In genomic region chr6:84842526-84843161, GRCh38 we compare ENCODE assay signal across 1 cellular context.
A peak's percentile ranks its signal among the peaks of the same experiment; 100 is the strongest.
TF ChIP-seq lines count a peak whose summit lies in the region.

No MANE protein-coding gene starts in this region.

TF ChIP-seq in K562, 482 proteins besides CTCF, POLR2A, EP300 and RAD21 (continued from another document):
- TF ChIP-seq, protein P1, sequence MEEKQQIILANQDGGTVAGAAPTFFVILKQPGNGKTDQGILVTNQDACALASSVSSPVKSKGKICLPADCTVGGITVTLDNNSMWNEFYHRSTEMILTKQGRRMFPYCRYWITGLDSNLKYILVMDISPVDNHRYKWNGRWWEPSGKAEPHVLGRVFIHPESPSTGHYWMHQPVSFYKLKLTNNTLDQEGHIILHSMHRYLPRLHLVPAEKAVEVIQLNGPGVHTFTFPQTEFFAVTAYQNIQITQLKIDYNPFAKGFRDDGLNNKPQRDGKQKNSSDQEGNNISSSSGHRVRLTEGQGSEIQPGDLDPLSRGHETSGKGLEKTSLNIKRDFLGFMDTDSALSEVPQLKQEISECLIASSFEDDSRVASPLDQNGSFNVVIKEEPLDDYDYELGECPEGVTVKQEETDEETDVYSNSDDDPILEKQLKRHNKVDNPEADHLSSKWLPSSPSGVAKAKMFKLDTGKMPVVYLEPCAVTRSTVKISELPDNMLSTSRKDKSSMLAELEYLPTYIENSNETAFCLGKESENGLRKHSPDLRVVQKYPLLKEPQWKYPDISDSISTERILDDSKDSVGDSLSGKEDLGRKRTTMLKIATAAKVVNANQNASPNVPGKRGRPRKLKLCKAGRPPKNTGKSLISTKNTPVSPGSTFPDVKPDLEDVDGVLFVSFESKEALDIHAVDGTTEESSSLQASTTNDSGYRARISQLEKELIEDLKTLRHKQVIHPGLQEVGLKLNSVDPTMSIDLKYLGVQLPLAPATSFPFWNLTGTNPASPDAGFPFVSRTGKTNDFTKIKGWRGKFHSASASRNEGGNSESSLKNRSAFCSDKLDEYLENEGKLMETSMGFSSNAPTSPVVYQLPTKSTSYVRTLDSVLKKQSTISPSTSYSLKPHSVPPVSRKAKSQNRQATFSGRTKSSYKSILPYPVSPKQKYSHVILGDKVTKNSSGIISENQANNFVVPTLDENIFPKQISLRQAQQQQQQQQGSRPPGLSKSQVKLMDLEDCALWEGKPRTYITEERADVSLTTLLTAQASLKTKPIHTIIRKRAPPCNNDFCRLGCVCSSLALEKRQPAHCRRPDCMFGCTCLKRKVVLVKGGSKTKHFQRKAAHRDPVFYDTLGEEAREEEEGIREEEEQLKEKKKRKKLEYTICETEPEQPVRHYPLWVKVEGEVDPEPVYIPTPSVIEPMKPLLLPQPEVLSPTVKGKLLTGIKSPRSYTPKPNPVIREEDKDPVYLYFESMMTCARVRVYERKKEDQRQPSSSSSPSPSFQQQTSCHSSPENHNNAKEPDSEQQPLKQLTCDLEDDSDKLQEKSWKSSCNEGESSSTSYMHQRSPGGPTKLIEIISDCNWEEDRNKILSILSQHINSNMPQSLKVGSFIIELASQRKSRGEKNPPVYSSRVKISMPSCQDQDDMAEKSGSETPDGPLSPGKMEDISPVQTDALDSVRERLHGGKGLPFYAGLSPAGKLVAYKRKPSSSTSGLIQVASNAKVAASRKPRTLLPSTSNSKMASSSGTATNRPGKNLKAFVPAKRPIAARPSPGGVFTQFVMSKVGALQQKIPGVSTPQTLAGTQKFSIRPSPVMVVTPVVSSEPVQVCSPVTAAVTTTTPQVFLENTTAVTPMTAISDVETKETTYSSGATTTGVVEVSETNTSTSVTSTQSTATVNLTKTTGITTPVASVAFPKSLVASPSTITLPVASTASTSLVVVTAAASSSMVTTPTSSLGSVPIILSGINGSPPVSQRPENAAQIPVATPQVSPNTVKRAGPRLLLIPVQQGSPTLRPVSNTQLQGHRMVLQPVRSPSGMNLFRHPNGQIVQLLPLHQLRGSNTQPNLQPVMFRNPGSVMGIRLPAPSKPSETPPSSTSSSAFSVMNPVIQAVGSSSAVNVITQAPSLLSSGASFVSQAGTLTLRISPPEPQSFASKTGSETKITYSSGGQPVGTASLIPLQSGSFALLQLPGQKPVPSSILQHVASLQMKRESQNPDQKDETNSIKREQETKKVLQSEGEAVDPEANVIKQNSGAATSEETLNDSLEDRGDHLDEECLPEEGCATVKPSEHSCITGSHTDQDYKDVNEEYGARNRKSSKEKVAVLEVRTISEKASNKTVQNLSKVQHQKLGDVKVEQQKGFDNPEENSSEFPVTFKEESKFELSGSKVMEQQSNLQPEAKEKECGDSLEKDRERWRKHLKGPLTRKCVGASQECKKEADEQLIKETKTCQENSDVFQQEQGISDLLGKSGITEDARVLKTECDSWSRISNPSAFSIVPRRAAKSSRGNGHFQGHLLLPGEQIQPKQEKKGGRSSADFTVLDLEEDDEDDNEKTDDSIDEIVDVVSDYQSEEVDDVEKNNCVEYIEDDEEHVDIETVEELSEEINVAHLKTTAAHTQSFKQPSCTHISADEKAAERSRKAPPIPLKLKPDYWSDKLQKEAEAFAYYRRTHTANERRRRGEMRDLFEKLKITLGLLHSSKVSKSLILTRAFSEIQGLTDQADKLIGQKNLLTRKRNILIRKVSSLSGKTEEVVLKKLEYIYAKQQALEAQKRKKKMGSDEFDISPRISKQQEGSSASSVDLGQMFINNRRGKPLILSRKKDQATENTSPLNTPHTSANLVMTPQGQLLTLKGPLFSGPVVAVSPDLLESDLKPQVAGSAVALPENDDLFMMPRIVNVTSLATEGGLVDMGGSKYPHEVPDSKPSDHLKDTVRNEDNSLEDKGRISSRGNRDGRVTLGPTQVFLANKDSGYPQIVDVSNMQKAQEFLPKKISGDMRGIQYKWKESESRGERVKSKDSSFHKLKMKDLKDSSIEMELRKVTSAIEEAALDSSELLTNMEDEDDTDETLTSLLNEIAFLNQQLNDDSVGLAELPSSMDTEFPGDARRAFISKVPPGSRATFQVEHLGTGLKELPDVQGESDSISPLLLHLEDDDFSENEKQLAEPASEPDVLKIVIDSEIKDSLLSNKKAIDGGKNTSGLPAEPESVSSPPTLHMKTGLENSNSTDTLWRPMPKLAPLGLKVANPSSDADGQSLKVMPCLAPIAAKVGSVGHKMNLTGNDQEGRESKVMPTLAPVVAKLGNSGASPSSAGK (IDR thresholded peaks at IDR 0.05), result no peak
- TF ChIP-seq NFE2 (IDR thresholded peaks at IDR 0.05; ENCODE audit: low read depth) (peak; percentile 62), PTTG1 (tag; IDR thresholded peaks at IDR 0.05; ENCODE audit: low read depth) (no peak), TEAD4 (IDR thresholded peaks at IDR 0.05; ENCODE audit: low read length) (peak; percentile 33; the same call in 1 of the 2 replicates), TEAD4 (CRISPR knock-in tag; IDR thresholded peaks at IDR 0.05; ENCODE audit: borderline replicate concordance) (no peak), HSF4 (CRISPR knock-in tag; IDR thresholded peaks at IDR 0.05; ENCODE audit: borderline replicate concordance) (no peak), FOSL1 (tag; conservative IDR thresholded peaks at IDR 0.05) (peak; percentile 19; the same call in 1 of the 2 replicates), CEBPB (tag; IDR thresholded peaks at IDR 0.05) (peak; percentile 57), ZNF224 (CRISPR knock-in tag; IDR thresholded peaks at IDR 0.05) (no peak), C11orf30 (IDR thresholded peaks at IDR 0.05; ENCODE audit: low read depth) (peak; percentile 9; the same call in 1 of the 2 replicates), CBX8 (IDR thresholded peaks at IDR 0.05; ENCODE audit: borderline replicate concordance, extremely low read depth, low read depth, low read length, poor library complexity, severe bottlenecking) (no peak), ZFP30 (CRISPR knock-in tag; IDR thresholded peaks at IDR 0.05; ENCODE audit: borderline replicate concordance) (no peak), MCM2 (IDR thresholded peaks at IDR 0.05; ENCODE audit: low read depth) (no peak), CHCHD3 (CRISPR knock-in tag; IDR thresholded peaks at IDR 0.05) (no peak)
- TF ChIP-seq, protein P2, sequence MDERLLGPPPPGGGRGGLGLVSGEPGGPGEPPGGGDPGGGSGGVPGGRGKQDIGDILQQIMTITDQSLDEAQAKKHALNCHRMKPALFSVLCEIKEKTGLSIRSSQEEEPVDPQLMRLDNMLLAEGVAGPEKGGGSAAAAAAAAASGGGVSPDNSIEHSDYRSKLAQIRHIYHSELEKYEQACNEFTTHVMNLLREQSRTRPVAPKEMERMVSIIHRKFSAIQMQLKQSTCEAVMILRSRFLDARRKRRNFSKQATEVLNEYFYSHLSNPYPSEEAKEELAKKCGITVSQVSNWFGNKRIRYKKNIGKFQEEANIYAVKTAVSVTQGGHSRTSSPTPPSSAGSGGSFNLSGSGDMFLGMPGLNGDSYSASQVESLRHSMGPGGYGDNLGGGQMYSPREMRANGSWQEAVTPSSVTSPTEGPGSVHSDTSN (CRISPR knock-in tag; IDR thresholded peaks at IDR 0.05; ENCODE audit: low read depth), result no peak
- TF ChIP-seq, protein P2 (tag; conservative IDR thresholded peaks at IDR 0.05; ENCODE audit: low read depth), result no peak
TF ChIP-seq in K562: peak in this region for 6.
